In the genomic region with DNA sequence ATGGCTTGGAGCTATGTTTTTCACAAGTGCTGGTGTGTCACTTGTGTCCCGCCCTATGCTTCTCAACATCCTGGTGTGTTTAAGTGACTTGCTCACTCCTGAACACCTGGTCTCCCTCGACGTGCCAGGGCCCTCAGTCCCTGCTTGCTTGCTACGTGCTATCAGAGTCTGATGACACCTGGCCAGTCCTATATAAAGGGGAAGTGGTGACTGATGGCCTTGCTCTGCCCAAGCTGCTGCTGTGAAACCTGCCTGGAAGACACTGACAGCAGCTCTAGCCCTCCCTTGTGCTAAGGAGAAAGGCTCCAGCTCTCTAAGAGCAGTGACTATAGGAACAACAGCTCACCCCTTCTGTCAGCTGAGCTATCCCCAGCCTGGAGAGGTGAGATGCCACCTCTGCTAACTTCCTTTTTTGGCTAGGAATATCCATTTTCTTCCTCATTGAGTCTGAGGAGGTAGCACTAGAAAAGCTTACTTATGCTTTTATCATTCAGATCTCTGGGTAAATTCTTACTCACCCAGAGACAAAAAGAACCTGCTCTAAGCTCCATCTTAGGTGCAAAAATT, we compare ENCODE assay signal across 2 cellular contexts.
TF ChIP-seq lines count a peak whose summit lies in the region.

No MANE protein-coding gene starts in this region.

TF ChIP-seq in H1, 55 proteins besides CTCF, POLR2A, EP300 and RAD21 (continued from another document):
- no peak for TF ChIP-seq TBP (IDR thresholded peaks at IDR 0.05; ENCODE audit: low read depth, low read length)
- no peak for TF ChIP-seq YY1 (IDR thresholded peaks at IDR 0.05; ENCODE audit: low read depth, low read length)
- TF ChIP-seq, protein P1, sequence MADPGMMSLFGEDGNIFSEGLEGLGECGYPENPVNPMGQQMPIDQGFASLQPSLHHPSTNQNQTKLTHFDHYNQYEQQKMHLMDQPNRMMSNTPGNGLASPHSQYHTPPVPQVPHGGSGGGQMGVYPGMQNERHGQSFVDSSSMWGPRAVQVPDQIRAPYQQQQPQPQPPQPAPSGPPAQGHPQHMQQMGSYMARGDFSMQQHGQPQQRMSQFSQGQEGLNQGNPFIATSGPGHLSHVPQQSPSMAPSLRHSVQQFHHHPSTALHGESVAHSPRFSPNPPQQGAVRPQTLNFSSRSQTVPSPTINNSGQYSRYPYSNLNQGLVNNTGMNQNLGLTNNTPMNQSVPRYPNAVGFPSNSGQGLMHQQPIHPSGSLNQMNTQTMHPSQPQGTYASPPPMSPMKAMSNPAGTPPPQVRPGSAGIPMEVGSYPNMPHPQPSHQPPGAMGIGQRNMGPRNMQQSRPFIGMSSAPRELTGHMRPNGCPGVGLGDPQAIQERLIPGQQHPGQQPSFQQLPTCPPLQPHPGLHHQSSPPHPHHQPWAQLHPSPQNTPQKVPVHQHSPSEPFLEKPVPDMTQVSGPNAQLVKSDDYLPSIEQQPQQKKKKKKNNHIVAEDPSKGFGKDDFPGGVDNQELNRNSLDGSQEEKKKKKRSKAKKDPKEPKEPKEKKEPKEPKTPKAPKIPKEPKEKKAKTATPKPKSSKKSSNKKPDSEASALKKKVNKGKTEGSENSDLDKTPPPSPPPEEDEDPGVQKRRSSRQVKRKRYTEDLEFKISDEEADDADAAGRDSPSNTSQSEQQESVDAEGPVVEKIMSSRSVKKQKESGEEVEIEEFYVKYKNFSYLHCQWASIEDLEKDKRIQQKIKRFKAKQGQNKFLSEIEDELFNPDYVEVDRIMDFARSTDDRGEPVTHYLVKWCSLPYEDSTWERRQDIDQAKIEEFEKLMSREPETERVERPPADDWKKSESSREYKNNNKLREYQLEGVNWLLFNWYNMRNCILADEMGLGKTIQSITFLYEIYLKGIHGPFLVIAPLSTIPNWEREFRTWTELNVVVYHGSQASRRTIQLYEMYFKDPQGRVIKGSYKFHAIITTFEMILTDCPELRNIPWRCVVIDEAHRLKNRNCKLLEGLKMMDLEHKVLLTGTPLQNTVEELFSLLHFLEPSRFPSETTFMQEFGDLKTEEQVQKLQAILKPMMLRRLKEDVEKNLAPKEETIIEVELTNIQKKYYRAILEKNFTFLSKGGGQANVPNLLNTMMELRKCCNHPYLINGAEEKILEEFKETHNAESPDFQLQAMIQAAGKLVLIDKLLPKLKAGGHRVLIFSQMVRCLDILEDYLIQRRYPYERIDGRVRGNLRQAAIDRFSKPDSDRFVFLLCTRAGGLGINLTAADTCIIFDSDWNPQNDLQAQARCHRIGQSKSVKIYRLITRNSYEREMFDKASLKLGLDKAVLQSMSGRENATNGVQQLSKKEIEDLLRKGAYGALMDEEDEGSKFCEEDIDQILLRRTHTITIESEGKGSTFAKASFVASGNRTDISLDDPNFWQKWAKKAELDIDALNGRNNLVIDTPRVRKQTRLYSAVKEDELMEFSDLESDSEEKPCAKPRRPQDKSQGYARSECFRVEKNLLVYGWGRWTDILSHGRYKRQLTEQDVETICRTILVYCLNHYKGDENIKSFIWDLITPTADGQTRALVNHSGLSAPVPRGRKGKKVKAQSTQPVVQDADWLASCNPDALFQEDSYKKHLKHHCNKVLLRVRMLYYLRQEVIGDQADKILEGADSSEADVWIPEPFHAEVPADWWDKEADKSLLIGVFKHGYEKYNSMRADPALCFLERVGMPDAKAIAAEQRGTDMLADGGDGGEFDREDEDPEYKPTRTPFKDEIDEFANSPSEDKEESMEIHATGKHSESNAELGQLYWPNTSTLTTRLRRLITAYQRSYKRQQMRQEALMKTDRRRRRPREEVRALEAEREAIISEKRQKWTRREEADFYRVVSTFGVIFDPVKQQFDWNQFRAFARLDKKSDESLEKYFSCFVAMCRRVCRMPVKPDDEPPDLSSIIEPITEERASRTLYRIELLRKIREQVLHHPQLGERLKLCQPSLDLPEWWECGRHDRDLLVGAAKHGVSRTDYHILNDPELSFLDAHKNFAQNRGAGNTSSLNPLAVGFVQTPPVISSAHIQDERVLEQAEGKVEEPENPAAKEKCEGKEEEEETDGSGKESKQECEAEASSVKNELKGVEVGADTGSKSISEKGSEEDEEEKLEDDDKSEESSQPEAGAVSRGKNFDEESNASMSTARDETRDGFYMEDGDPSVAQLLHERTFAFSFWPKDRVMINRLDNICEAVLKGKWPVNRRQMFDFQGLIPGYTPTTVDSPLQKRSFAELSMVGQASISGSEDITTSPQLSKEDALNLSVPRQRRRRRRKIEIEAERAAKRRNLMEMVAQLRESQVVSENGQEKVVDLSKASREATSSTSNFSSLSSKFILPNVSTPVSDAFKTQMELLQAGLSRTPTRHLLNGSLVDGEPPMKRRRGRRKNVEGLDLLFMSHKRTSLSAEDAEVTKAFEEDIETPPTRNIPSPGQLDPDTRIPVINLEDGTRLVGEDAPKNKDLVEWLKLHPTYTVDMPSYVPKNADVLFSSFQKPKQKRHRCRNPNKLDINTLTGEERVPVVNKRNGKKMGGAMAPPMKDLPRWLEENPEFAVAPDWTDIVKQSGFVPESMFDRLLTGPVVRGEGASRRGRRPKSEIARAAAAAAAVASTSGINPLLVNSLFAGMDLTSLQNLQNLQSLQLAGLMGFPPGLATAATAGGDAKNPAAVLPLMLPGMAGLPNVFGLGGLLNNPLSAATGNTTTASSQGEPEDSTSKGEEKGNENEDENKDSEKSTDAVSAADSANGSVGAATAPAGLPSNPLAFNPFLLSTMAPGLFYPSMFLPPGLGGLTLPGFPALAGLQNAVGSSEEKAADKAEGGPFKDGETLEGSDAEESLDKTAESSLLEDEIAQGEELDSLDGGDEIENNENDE (IDR thresholded peaks at IDR 0.05; ENCODE audit: insufficient replicate concordance, low read length), result no peak
- TF ChIP-seq FOSL1 (IDR thresholded peaks at IDR 0.05; ENCODE audit: insufficient read depth, low read depth, low read length), result no peak
- no peak for TF ChIP-seq JUND (IDR thresholded peaks at IDR 0.05; ENCODE audit: low read length)
- TF ChIP-seq, protein P2, sequence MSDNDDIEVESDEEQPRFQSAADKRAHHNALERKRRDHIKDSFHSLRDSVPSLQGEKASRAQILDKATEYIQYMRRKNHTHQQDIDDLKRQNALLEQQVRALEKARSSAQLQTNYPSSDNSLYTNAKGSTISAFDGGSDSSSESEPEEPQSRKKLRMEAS (IDR thresholded peaks at IDR 0.05), result no peak
- no peak for TF ChIP-seq MAFK (IDR thresholded peaks at IDR 0.05; ENCODE audit: low read depth, low read length)
- no peak for TF ChIP-seq POU5F1 (IDR thresholded peaks at IDR 0.05; ENCODE audit: low read depth, low read length)
- TF ChIP-seq BCL11A (IDR thresholded peaks at IDR 0.05; ENCODE audit: low read depth in 2 of 2, low read length in 2 of 2), result no peak
- no peak for TF ChIP-seq TAF1 (IDR thresholded peaks at IDR 0.05; ENCODE audit: low read depth, low read length)
- TF ChIP-seq TEAD4 (IDR thresholded peaks at IDR 0.05; ENCODE audit: low read depth, low read length), result no peak
- TF ChIP-seq KDM4A (IDR thresholded peaks at IDR 0.05; ENCODE audit: low read depth, low read length, severe bottlenecking), result no peak
- TF ChIP-seq EZH2 (IDR thresholded peaks at IDR 0.05; ENCODE audit: low read depth, low read length, severe bottlenecking), result no peak
- no peak for TF ChIP-seq NANOG (IDR thresholded peaks at IDR 0.05; ENCODE audit: insufficient read depth, low read depth, low read length, poor library complexity, severe bottlenecking)
- TF ChIP-seq HDAC6 (IDR thresholded peaks at IDR 0.05; ENCODE audit: low read depth, low read length), result no peak
- no peak for TF ChIP-seq CHD1 (IDR thresholded peaks at IDR 0.05; ENCODE audit: low read depth, low read length)
- no peak for TF ChIP-seq SIN3A (conservative IDR thresholded peaks at IDR 0.05 in 1 of 2, IDR thresholded peaks at IDR 0.05 in 1 of 2; ENCODE audit: low read depth in 1 of 2, low read length in 2 of 2)

TF ChIP-seq in WTC11, 78 proteins besides CTCF, POLR2A, EP300 and RAD21 (continued from another document):
- TF ChIP-seq, protein P3, sequence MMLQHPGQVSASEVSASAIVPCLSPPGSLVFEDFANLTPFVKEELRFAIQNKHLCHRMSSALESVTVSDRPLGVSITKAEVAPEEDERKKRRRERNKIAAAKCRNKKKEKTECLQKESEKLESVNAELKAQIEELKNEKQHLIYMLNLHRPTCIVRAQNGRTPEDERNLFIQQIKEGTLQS (CRISPR knock-in tag; conservative IDR thresholded peaks at IDR 0.05), result no peak
- no peak for TF ChIP-seq NFATC4 (CRISPR knock-in tag; IDR thresholded peaks at IDR 0.05)
- no peak for TF ChIP-seq ZNF532 (CRISPR knock-in tag; IDR thresholded peaks at IDR 0.05; ENCODE audit: borderline replicate concordance)
- TF ChIP-seq RELA (CRISPR knock-in tag; IDR thresholded peaks at IDR 0.05; ENCODE audit: borderline replicate concordance), result no peak
- no peak for TF ChIP-seq SP1 (CRISPR knock-in tag; conservative IDR thresholded peaks at IDR 0.05)
- no peak for TF ChIP-seq TEAD4 (CRISPR knock-in tag; IDR thresholded peaks at IDR 0.05)
- TF ChIP-seq OVOL2 (CRISPR knock-in tag; IDR thresholded peaks at IDR 0.05; ENCODE audit: borderline replicate concordance), result no peak
- TF ChIP-seq HMGA2 (CRISPR knock-in tag; IDR thresholded peaks at IDR 0.05), result no peak
- no peak for TF ChIP-seq SOX15 (CRISPR knock-in tag; IDR thresholded peaks at IDR 0.05)
- no peak for TF ChIP-seq RORB (CRISPR knock-in tag; IDR thresholded peaks at IDR 0.05)
- no peak for TF ChIP-seq NR2C2 (CRISPR knock-in tag; IDR thresholded peaks at IDR 0.05)
- TF ChIP-seq PRRX2 (CRISPR knock-in tag; IDR thresholded peaks at IDR 0.05), result no peak
- TF ChIP-seq ZNF396 (CRISPR knock-in tag; IDR thresholded peaks at IDR 0.05; ENCODE audit: borderline replicate concordance), result no peak
